In genomic region chr16:8716052-8716451, GRCh38 we compare ENCODE assay signal across 19 cellular contexts. TPM values are rescaled to one million over a fixed set of nuclear protein-coding genes. Genes with fewer than 3 reads are reported as not detected.
DNase-seq lines count a peak whose midpoint lies in the region; ATAC-seq, FAIRE-seq and TF ChIP-seq lines count a peak whose summit lies in the region.
"Had no signal": no experiment of that assay in that cellular context is flagged by ENCODE, and none has a peak within 500 bp of the region (broad histone marks: within the 10 kb centered on the region; RNA-seq: fewer than 3 reads in every experiment).

No MANE protein-coding gene starts in this region.

- no peak overlapping the region for H3K27ac Mint-ChIP-seq in neural crest cell (ENCODE audit: unreplicated experiment)
- H3K27ac Mint-ChIP-seq: B cell; CD4-positive, alpha-beta T cell; GM23338; H9 had no signal

- peak overlapping the region; percentile 8 for H3K4me3 Mint-ChIP-seq in neural crest cell
- H3K4me3 Mint-ChIP-seq: B cell; CD4-positive, alpha-beta T cell; GM23338; H9 had no signal

- POLR2A ChIA-PET in HepG2 (lab: Yijun Ruan, JAX), result no interaction called here

- no TSS peak for BruUV-seq in HepG2 (replicated peaks; lab: Mats Ljungman, UMichigan)
- BruUV-seq in mammary epithelial cell (replicated peaks; lab: Mats Ljungman, UMichigan), result no TSS peak

- no peak overlapping the region for H3K4me2 ChIP-seq in HepG2 (ENCODE audit: low read depth, low read length)
- H3K4me2 ChIP-seq in mammary epithelial cell (ENCODE audit: insufficient read depth, low read depth, low read length), result peak overlapping the region; percentile 9
- H3K4me2 ChIP-seq: GM23338 had no signal

- in situ Hi-C loops in HepG2 (cut with HindIII; ENCODE audit: extremely low pct_ligation_motif_present, low pct_unique_long_range_greater_than_20kb) (no loop called here), mammary epithelial cell (cut with MboI; ENCODE audit: low sequenced_read_pairs in 2 of 2) (no loop called here)

- TF ChIP-seq POLR2A in HepG2 (IDR thresholded peaks at IDR 0.05; ENCODE audit: insufficient read depth in 1 of 2, low read depth in 2 of 2, low read length in 2 of 2), result no peak
- TF ChIP-seq POLR2A in right lobe of liver (IDR thresholded peaks at IDR 0.05), result no peak
- no peak for TF ChIP-seq POLR2A in testis (IDR thresholded peaks at IDR 0.05)

- no peaks in the 10 kb centered on the region for H4K20me1 ChIP-seq in HepG2 (ENCODE audit: insufficient read depth, low read length)
- H4K20me1 ChIP-seq in mammary epithelial cell (ENCODE audit: insufficient read depth, low read length), result no peaks in the 10 kb centered on the region

- WGBS in HepG2 (ENCODE audit: low lambda C conversion rate), result 96% methylated on average over 6 of the region's 6 CpGs
- WGBS in right lobe of liver (ENCODE audit: insufficient coverage, low coverage, low lambda C conversion rate, missing lambda C conversion rate), result 79% methylated on average over 3 of the region's 6 CpGs
- WGBS in mammary epithelial cell (ENCODE audit: low coverage, missing lambda C conversion rate), result 94% methylated on average over 6 of the region's 6 CpGs
- 89 to 97% methylated on average over 6 of the region's 6 CpGs for WGBS in testis, 2 donors

- DNase-seq in HepG2 (ENCODE audit: low spot score) (no peak), right lobe of liver (no peak), mammary epithelial cell (no peak), neural crest cell (ENCODE audit: low read depth, low spot score) (no peak), HuH-7 (ENCODE audit: low spot score) (no peak), testis (no peak)
- DNase-seq: 8988T; ACHN; C1 segment of cervical spinal cord; Calu3; CD4-positive, alpha-beta T cell; DMS 273 treated with DMSO at 0.1 percent for 48 hours; H9; KBM-7 had no signal

- no peaks in the 10 kb centered on the region for H3K27me3 Mint-ChIP-seq in neural crest cell (ENCODE audit: low read depth)
- H3K27me3 Mint-ChIP-seq: B cell; CD4-positive, alpha-beta T cell had no signal

- H3K27ac ChIP-seq in HepG2 (ENCODE audit: extremely low read length, insufficient read depth, low read length) (no peak overlapping the region), right lobe of liver (no peak overlapping the region), mammary epithelial cell (ENCODE audit: insufficient read depth, low read depth, low read length) (peak overlapping the region; percentile 23), testis (no peak overlapping the region)

- FAIRE-seq in HepG2 (lab: Jason Lieb, UNC), result peak; percentile 12
- FAIRE-seq: GM12878, GM18507 had no signal

- H3K4me1 Mint-ChIP-seq in neural crest cell, result peaks cover 35% of the 10 kb centered on the region

- no peak for TF ChIP-seq RAD21 in HepG2 (CRISPR knock-in tag; IDR thresholded peaks at IDR 0.05)

- H3K36me3 ChIP-seq in HepG2 (replicated peaks in 1 of 2; ENCODE audit: control insufficient read depth in 1 of 2, insufficient read depth in 2 of 2, low read length in 2 of 2) (peaks cover 7 to 31% of the 10 kb centered on the region in 2 experiments; a peak in 4 of 5 replicates), right lobe of liver (peaks cover 0 to 1% (median 0%) of the 10 kb centered on the region in 4 donors), mammary epithelial cell (ENCODE audit: insufficient read depth, low read length) (no peaks in the 10 kb centered on the region), testis (ENCODE audit: low read depth, missing control alignments) (no peaks in the 10 kb centered on the region)

- H3K9me3 ChIP-seq in HepG2 (ENCODE audit: low read length), result no peaks in the 10 kb centered on the region
- H3K9me3 ChIP-seq in right lobe of liver, result no peaks in the 10 kb centered on the region
- peaks cover 10% of the 10 kb centered on the region for H3K9me3 ChIP-seq in mammary epithelial cell (replicated peaks; ENCODE audit: insufficient read depth, low read length)
- no peaks in the 10 kb centered on the region for H3K9me3 ChIP-seq in testis

- H3K27me3 ChIP-seq in HepG2 (ENCODE audit: control insufficient read depth in 1 of 2, insufficient read depth in 2 of 2, low read length in 2 of 2) (no peaks in the 10 kb centered on the region), right lobe of liver (no peaks in the 10 kb centered on the region), mammary epithelial cell (ENCODE audit: insufficient read depth, low read length) (peaks cover 5% of the 10 kb centered on the region), testis (no peaks in the 10 kb centered on the region)

- peaks cover 15% of the 10 kb centered on the region for H3K4me1 ChIP-seq in HepG2 (ENCODE audit: insufficient read depth, low read length)
- H3K4me1 ChIP-seq in right lobe of liver, result no peaks in the 10 kb centered on the region
- peaks cover 5% of the 10 kb centered on the region for H3K4me1 ChIP-seq in mammary epithelial cell (ENCODE audit: insufficient read depth, low read length)
- peaks cover 18% of the 10 kb centered on the region for H3K4me1 ChIP-seq in testis

- CTCF ChIA-PET in HepG2 (lab: Yijun Ruan, JAX; ENCODE audit: low intra/inter-chr PET ratio, low total read pairs), result no interaction called here
- CTCF ChIA-PET in mammary epithelial cell (lab: Charles Lee; ENCODE audit: low non-redundant PET), result no interaction called here

- peaks cover 7% of the 10 kb centered on the region for H3K36me3 Mint-ChIP-seq in neural crest cell (ENCODE audit: low read depth)

- H3K9me3 Mint-ChIP-seq in neural crest cell, result peaks cover 4% of the 10 kb centered on the region
- H3K9me3 Mint-ChIP-seq: CD4-positive, alpha-beta T cell; GM23338; H9 had no signal

- H3K9ac ChIP-seq in HepG2 (ENCODE audit: insufficient read depth, low read depth, low read length), result no peak overlapping the region
- H3K9ac ChIP-seq in mammary epithelial cell (ENCODE audit: insufficient read depth, low read length), result no peak overlapping the region

- TF ChIP-seq CTCF in HepG2 (CRISPR knock-in tag; IDR thresholded peaks at IDR 0.05) (no peak), right lobe of liver (IDR thresholded peaks at IDR 0.05) (no peak), mammary epithelial cell (conservative IDR thresholded peaks at IDR 0.05 in 1 of 2, IDR thresholded peaks at IDR 0.05 in 1 of 2; ENCODE audit: extremely low read depth in 1 of 2, insufficient read depth in 1 of 2, low read depth in 1 of 2, low read length in 2 of 2) (no peak), neural crest cell (conservative IDR thresholded peaks at IDR 0.05) (no peak), testis (IDR thresholded peaks at IDR 0.05) (no peak)

- dilution Hi-C loops in mammary epithelial cell (cut with HindIII; ENCODE audit: low sequenced_read_pairs), result no loop called here

- no peaks in the 10 kb centered on the region for H3K79me2 ChIP-seq in HepG2 (ENCODE audit: insufficient read depth, low read length)
- H3K79me2 ChIP-seq in mammary epithelial cell (ENCODE audit: insufficient read depth, low read length), result no peaks in the 10 kb centered on the region

- H2AFZ ChIP-seq in HepG2 (ENCODE audit: low read length) (no peak overlapping the region), mammary epithelial cell (ENCODE audit: low read depth, low read length) (no peak overlapping the region)
- H2AFZ ChIP-seq: GM23338 had no signal

- intact Hi-C loops in HepG2 (cut with micrococcal nuclease; ENCODE audit: unreplicated experiment) (no loop called here), right lobe of liver (cut with DNase I) (no loop called here), mammary epithelial cell (cut with micrococcal nuclease) (loop anchor here (2.0 kb wide), 1 partner anchor 37 kb away; no protein-coding TSS in a partner anchor), testis (cut with DNase I; ENCODE audit: low total_unique reads) (no loop called here)

- no peak overlapping the region for H3K4me3 ChIP-seq in HepG2 (replicated peaks in 1 of 3; ENCODE audit: insufficient read depth in 1 of 3, low read depth in 2 of 3, low read length in 3 of 3)
- H3K4me3 ChIP-seq in right lobe of liver, result no peak overlapping the region
- H3K4me3 ChIP-seq in mammary epithelial cell (replicated peaks in 1 of 3; ENCODE audit: insufficient read depth in 1 of 3, low read depth in 2 of 3, low read length in 3 of 3), result no peak overlapping the region
- no peak overlapping the region for H3K4me3 ChIP-seq in testis
- H3K4me3 ChIP-seq: GM12878, GM23338 had no signal

- no peak for ATAC-seq in HepG2
- no peak for ATAC-seq in right lobe of liver
- ATAC-seq in GM19395 (IDR thresholded peaks at IDR 0.05; ENCODE audit: unreplicated experiment), result no peak
- ATAC-seq: GM12878, GM23338 had no signal

- TF ChIP-seq EP300 in HepG2 (IDR thresholded peaks at IDR 0.05; ENCODE audit: low read depth in 2 of 2, low read length in 2 of 2), result no peak
- no peak for TF ChIP-seq EP300 in HepG2 (CRISPR knock-in tag; IDR thresholded peaks at IDR 0.05; ENCODE audit: borderline replicate concordance)

RNA-seq across cellular contexts. Expression of gene ABAT, which starts 41.6 kb away (rescaled TPM):
- 97.3 and 123 TPM in 2 replicates for total RNA-seq in HepG2 (2016; rRNA removed; fragmentation: Illumina TruSeq; extraction: Trizol)
- total RNA-seq in HepG2 (2016; cell fraction: cytosol; rRNA removed; fragmentation: Illumina TruSeq; extraction: Trizol; ENCODE audit: low read depth), result 9.7 and 10.7 TPM in 2 replicates
- total RNA-seq in HepG2 (2016; cell fraction: insoluble cytoplasmic fraction; rRNA removed; fragmentation: Illumina TruSeq; extraction: Trizol), result 100 and 112 TPM in 2 replicates
- total RNA-seq in HepG2 (2016; cell fraction: membrane; rRNA removed; fragmentation: Illumina TruSeq; extraction: Trizol), result 29.4 and 30.9 TPM in 2 replicates
- total RNA-seq in HepG2 (2016; cell fraction: nucleus; rRNA removed; fragmentation: Illumina TruSeq; extraction: Trizol), result 61.8 and 69.4 TPM in 2 replicates
- polyA plus RNA-seq in HepG2 (2011; rRNA removed), result 47.6 and 55.0 TPM in 2 replicates
- polyA plus RNA-seq in HepG2 (2011; cell fraction: cytosol; rRNA removed), result 25.4 and 34.3 TPM in 2 replicates
- polyA plus RNA-seq in HepG2 (2011; cell fraction: nucleus; rRNA removed), result 65.2 and 68.0 TPM in 2 replicates
- polyA plus RNA-seq in HepG2 (2012), result 21.6 and 22.2 TPM in 2 replicates
- polyA plus RNA-seq in HepG2 (2016; cell fraction: cytosol; fragmentation: Illumina TruSeq; extraction: Trizol; ENCODE audit: low read depth), result 5.7 and 5.8 TPM in 2 replicates
- polyA plus RNA-seq in HepG2 (2016; cell fraction: insoluble cytoplasmic fraction; fragmentation: Illumina TruSeq; extraction: Trizol; ENCODE audit: low read depth), result 116 and 128 TPM in 2 replicates
- 15.2 TPM in 2 replicates for polyA plus RNA-seq in HepG2 (2016; cell fraction: membrane; fragmentation: Illumina TruSeq; extraction: Trizol; ENCODE audit: low read depth)
- 101 and 108 TPM in 2 replicates for polyA plus RNA-seq in HepG2 (2016; cell fraction: nucleus; fragmentation: Illumina TruSeq; extraction: Trizol; ENCODE audit: insufficient read depth, low read depth)
- 0.44 and 41.3 TPM in 2 replicates for polyA minus RNA-seq in HepG2 (2011; rRNA and poly(A)+ RNA removed; ENCODE audit: low replicate concordance)
- 24.2 and 32.3 TPM in 2 replicates for polyA minus RNA-seq in HepG2 (2011; cell fraction: cytosol; rRNA and poly(A)+ RNA removed)
- polyA minus RNA-seq in HepG2 (2011; cell fraction: nucleus; rRNA and poly(A)+ RNA removed), result 32.1 and 39.7 TPM in 2 replicates
- 100 to 1,000 TPM; 160 to 378 (median 305) TPM for total RNA-seq in right lobe of liver
- total RNA-seq in mammary epithelial cell, result 10 to 100 TPM; 13.6 to 20.5 TPM
- 7.4 TPM for polyA plus RNA-seq in mammary epithelial cell
- polyA minus RNA-seq in mammary epithelial cell, result 8.6 TPM
- 35.2 and 36.5 TPM in 2 replicates for total RNA-seq in neural crest cell
- 100 to 1,000 TPM in 1 of 2 donors, 10 to 100 TPM in 1; 71.7 to 108 TPM for total RNA-seq in testis
- 25.3 TPM for polyA plus RNA-seq in testis (ENCODE audit: insufficient read depth, low read depth, low replicate concordance)
